19 cellular contexts compared by ENCODE assay signal in the genomic region with DNA sequence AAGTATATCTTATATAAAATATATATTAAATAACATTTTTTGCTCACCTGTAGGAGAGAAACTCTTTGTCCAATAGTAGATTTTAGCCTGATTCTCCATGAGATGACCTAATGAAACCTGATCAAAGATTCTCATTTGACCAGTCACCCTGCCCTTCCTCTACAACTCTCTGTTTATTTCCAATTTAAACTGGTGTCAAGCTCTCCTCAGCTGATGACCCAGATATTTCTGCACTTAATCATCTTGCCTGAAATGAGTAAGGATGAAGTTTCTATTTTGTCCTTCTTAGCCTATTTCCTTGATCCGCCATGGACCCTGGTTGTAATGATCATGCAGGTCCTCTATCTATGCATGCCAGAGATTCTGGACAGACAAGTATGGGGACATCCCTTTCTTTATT.
DNase-seq lines count a peak whose midpoint lies in the region; ATAC-seq and TF ChIP-seq lines count a peak whose summit lies in the region.
"Had no signal": no experiment of that assay in that cellular context is flagged by ENCODE, and none has a peak within 500 bp of the region (broad histone marks: within the 10 kb centered on the region; RNA-seq: fewer than 3 reads in every experiment).

No MANE protein-coding gene starts in this region.

- ATAC-seq in GM19351 (IDR thresholded peaks at IDR 0.05; ENCODE audit: unreplicated experiment) = no peak
- ATAC-seq: A549, GM12878 had no signal

- no peaks in the 10 kb centered on the region for H3K27me3 Mint-ChIP-seq in nephron progenitor cell (ENCODE audit: low read depth, poor library complexity)
- H3K27me3 Mint-ChIP-seq: CD4-positive, alpha-beta memory T cell had no signal

- no peaks in the 10 kb centered on the region for H3K9me3 Mint-ChIP-seq in nephron progenitor cell

- H3K4me1 Mint-ChIP-seq in nephron progenitor cell = no peaks in the 10 kb centered on the region
- H3K4me1 Mint-ChIP-seq: CD14-positive monocyte; CD4-positive, alpha-beta memory T cell had no signal

- no peak overlapping the region for H3K4me3 ChIP-seq in fibroblast of mammary gland (ENCODE audit: control insufficient read depth, low read depth, low read length)
- H3K4me3 ChIP-seq: A549, BLaER1, GM12878 had no signal

- H3K4me3 Mint-ChIP-seq in nephron progenitor cell = no peak overlapping the region
- H3K4me3 Mint-ChIP-seq: CD14-positive monocyte; CD4-positive, alpha-beta memory T cell had no signal

- no peak for TF ChIP-seq CTCF in fibroblast of mammary gland (conservative IDR thresholded peaks at IDR 0.05; ENCODE audit: control insufficient read depth, insufficient read depth, low read depth, low read length)
- no peak for TF ChIP-seq CTCF in nephron progenitor cell (IDR thresholded peaks at IDR 0.05)

- DNase-seq in AG08396 (ENCODE audit: low spot score) (peak; percentile 2), RKO (ENCODE audit: low spot score) (peak; percentile 6), fibroblast of mammary gland (ENCODE audit: low read depth) (peak; percentile 30), nephron progenitor cell (no peak), SHP77 treated with DMSO at 0.1 percent for 48 hours (lab: John Stamatoyannopoulos, UW) (no peak), COR-L47 (lab: John Stamatoyannopoulos, UW) (no peak)
- no peak for DNase-seq in activated CD4-positive, alpha-beta T cell treated with anti-CD3 and anti-CD28 coated beads for 4 hours
- DNase-seq: Calu3; CD4-positive, alpha-beta memory T cell; DMS53; DND-41; EL; GOT3; H7 had no signal

- peak overlapping the region; percentile 30 for H3K27ac Mint-ChIP-seq in nephron progenitor cell
- H3K27ac Mint-ChIP-seq: CD14-positive monocyte; CD4-positive, alpha-beta memory T cell had no signal

- H3K36me3 Mint-ChIP-seq in nephron progenitor cell (ENCODE audit: low read depth) = no peaks in the 10 kb centered on the region
- H3K36me3 Mint-ChIP-seq: CD14-positive monocyte; CD4-positive, alpha-beta memory T cell had no signal

Comparison
In these comparisons a context has a peak if more than half of its experiments do, and no peak if none do; other contexts are left out.
1. DNase-seq: peak in AG08396 (single experiment), RKO (single experiment) and fibroblast of mammary gland (single experiment); none in nephron progenitor cell (single experiment), SHP77 treated with DMSO at 0.1 percent for 48 hours (single experiment), activated CD4-positive, alpha-beta T cell treated with anti-CD3 and anti-CD28 coated beads for 4 hours (0 of 2) and COR-L47 (single experiment).